1 cellular context compared by ENCODE assay signal in genomic region chr9:93594041-93594756, GRCh38.
TF ChIP-seq lines count a peak whose summit lies in the region.

No MANE protein-coding gene starts in this region.

TF ChIP-seq in IMR-90, 13 proteins besides CTCF, POLR2A, EP300 and RAD21 (continued from another document):
- TF ChIP-seq, protein P1, sequence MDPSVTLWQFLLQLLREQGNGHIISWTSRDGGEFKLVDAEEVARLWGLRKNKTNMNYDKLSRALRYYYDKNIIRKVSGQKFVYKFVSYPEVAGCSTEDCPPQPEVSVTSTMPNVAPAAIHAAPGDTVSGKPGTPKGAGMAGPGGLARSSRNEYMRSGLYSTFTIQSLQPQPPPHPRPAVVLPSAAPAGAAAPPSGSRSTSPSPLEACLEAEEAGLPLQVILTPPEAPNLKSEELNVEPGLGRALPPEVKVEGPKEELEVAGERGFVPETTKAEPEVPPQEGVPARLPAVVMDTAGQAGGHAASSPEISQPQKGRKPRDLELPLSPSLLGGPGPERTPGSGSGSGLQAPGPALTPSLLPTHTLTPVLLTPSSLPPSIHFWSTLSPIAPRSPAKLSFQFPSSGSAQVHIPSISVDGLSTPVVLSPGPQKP (IDR thresholded peaks at IDR 0.05; ENCODE audit: borderline replicate concordance, low read depth, low read length) = no peak
- no peak for TF ChIP-seq BHLHE40 (IDR thresholded peaks at IDR 0.05; ENCODE audit: low read depth, low read length)
